ENCODE assay signal across 28 cellular contexts in genomic region chr21:31850886-31851285, GRCh38.
"Had no signal": no experiment of that assay in that cellular context is flagged by ENCODE, and none has a peak within 500 bp of the region (broad histone marks: within the 10 kb centered on the region; RNA-seq: fewer than 3 reads in every experiment).

No MANE protein-coding gene starts in this region.

- H3K4me3 ChIP-seq: stomach, suprapubic skin, testis, thoracic aorta, thyroid gland, tibial artery, tibial nerve, transverse colon, upper lobe of left lung, upper lobe of right lung, uterus, vagina had no signal

- H3K27ac Mint-ChIP-seq: stimulated activated effector memory CD8-positive, alpha-beta T cell treated with anti-CD3 and anti-CD28 coated beads, Interleukin-12 subunit alpha, Interleukin-12 subunit beta, amount 100 ng/mL, for 72 hours; stimulated activated memory B cell treated with anti-CD40 and anti-IgM and Interleukin-4, amounts not matched to agents 10 μg/mL and 1 μg/mL and 100 μg/mL, for 72 hours; stimulated activated naive B cell treated with anti-CD40 and anti-IgM and Interleukin-4, amounts not matched to agents 10 μg/mL and 1 μg/mL and 100 μg/mL, for 72 hours; stimulated activated naive CD8-positive, alpha-beta T cell treated with anti-CD3 and anti-CD28 coated beads, Interleukin-15, Interleukin-2, amounts not matched to agents 100 ng/mL and 50 ng/mL, for 24 hours; type B pancreatic cell had no signal

- H3K4me1 Mint-ChIP-seq: stimulated activated effector memory CD8-positive, alpha-beta T cell treated with anti-CD3 and anti-CD28 coated beads, Interleukin-12 subunit alpha, Interleukin-12 subunit beta, amount 100 ng/mL, for 72 hours; stimulated activated memory B cell treated with anti-CD40 and anti-IgM and Interleukin-4, amounts not matched to agents 10 μg/mL and 1 μg/mL and 100 μg/mL, for 72 hours; stimulated activated naive B cell treated with anti-CD40 and anti-IgM and Interleukin-4, amounts not matched to agents 10 μg/mL and 1 μg/mL and 100 μg/mL, for 72 hours; stimulated activated naive CD8-positive, alpha-beta T cell treated with anti-CD3 and anti-CD28 coated beads, Interleukin-15, amount 100 ng/mL, for 72 hours had no signal

- DNase-seq: stimulated activated CD4-positive, alpha-beta T cell treated with anti-CD3 and anti-CD28 coated beads, Interleukin-2, amount 100 ng/mL, for 48 hours; stimulated activated CD4-positive, alpha-beta T cell treated with anti-CD3 and anti-CD28 coated beads, Interleukin-4, amount 100 ng/mL, for 1 hour; stimulated activated CD4-positive, alpha-beta T cell treated with anti-CD3 and anti-CD28 coated beads, Interleukin-4, amount 100 ng/mL, for 24 hours; stimulated activated CD4-positive, alpha-beta T cell treated with anti-CD3 and anti-CD28 coated beads, Interleukin-4, amount 100 ng/mL, for 4 hours; stimulated activated CD8-positive, alpha-beta memory T cell treated with anti-CD3 and anti-CD28 coated beads, Interleukin-4, amount 100 ng/mL, for 48 hours; stimulated activated naive B cell treated with anti-CD40 and anti-IgM and Interleukin-4, amounts not matched to agents 10 μg/mL and 1 μg/mL and 100 μg/mL, for 72 hours; stimulated activated naive CD4-positive, alpha-beta T cell; stimulated activated naive CD4-positive, alpha-beta T cell treated with Interleukin-2 at 50 U/mL for 16 hours; stimulated activated naive CD8-positive, alpha-beta T cell treated with anti-CD3 and anti-CD28 coated beads, Interleukin-15, amount 100 ng/mL, for 72 hours; stimulated activated naive CD8-positive, alpha-beta T cell treated with anti-CD3 and anti-CD28 coated beads, Interleukin-15, Interleukin-2, amounts not matched to agents 100 U/mL and 50 U/mL, for 24 hours; stomach; substantia nigra; testis; thyroid gland; tibial artery; transverse colon; trophoblast cell; upper lobe of left lung; upper lobe of right lung; uterus had no signal

- H3K27ac ChIP-seq: stomach, suprapubic skin, testis, thoracic aorta, thyroid gland, tibial artery, tibial nerve, transverse colon, upper lobe of left lung, upper lobe of right lung, uterus, vagina had no signal

- H3K9me3 ChIP-seq: stomach, suprapubic skin, testis, thoracic aorta, thyroid gland, tibial artery, tibial nerve, transverse colon, upper lobe of left lung, upper lobe of right lung, uterus, vagina had no signal

- H3K9me3 Mint-ChIP-seq: stimulated activated effector memory CD8-positive, alpha-beta T cell treated with anti-CD3 and anti-CD28 coated beads, Interleukin-12 subunit alpha, Interleukin-12 subunit beta, amount 100 ng/mL, for 72 hours; stimulated activated naive CD8-positive, alpha-beta T cell treated with anti-CD3 and anti-CD28 coated beads, Interleukin-15, amount 100 ng/mL, for 72 hours; type B pancreatic cell had no signal

- H3K27me3 ChIP-seq: suprapubic skin, testis, thyroid gland, tibial nerve, transverse colon, upper lobe of left lung, upper lobe of right lung, uterus, vagina had no signal

- ATAC-seq: stimulated activated effector memory CD8-positive, alpha-beta T cell treated with anti-CD3 and anti-CD28 coated beads, Interleukin-12 subunit alpha, Interleukin-12 subunit beta, amount 100 ng/mL, for 72 hours; stimulated activated memory B cell treated with anti-CD40 and anti-IgM and Interleukin-4, amounts not matched to agents 10 μg/mL and 1 μg/mL and 100 μg/mL, for 72 hours; stimulated activated naive B cell treated with anti-CD40 and anti-IgM and Interleukin-4, amounts not matched to agents 10 μg/mL and 1 μg/mL and 100 μg/mL, for 72 hours; stimulated activated naive CD8-positive, alpha-beta T cell treated with anti-CD3 and anti-CD28 coated beads, Interleukin-15, amount 100 ng/mL, for 72 hours; stimulated activated naive CD8-positive, alpha-beta T cell treated with anti-CD3 and anti-CD28 coated beads, Interleukin-15, Interleukin-2, amounts not matched to agents 100 U/mL and 50 U/mL, for 24 hours; upper lobe of right lung had no signal

- H3K36me3 ChIP-seq: stomach, suprapubic skin, thoracic aorta, thyroid gland, tibial artery, tibial nerve, transverse colon, upper lobe of left lung, upper lobe of right lung, uterus, vagina had no signal

- H3K36me3 Mint-ChIP-seq: stimulated activated effector memory CD8-positive, alpha-beta T cell treated with anti-CD3 and anti-CD28 coated beads, Interleukin-12 subunit alpha, Interleukin-12 subunit beta, amount 100 ng/mL, for 72 hours; stimulated activated memory B cell treated with anti-CD40 and anti-IgM and Interleukin-4, amounts not matched to agents 10 μg/mL and 1 μg/mL and 100 μg/mL, for 72 hours; stimulated activated naive B cell treated with anti-CD40 and anti-IgM and Interleukin-4, amounts not matched to agents 10 μg/mL and 1 μg/mL and 100 μg/mL, for 72 hours; type B pancreatic cell had no signal

- H3K4me1 ChIP-seq: stomach, suprapubic skin, testis, thyroid gland, tibial artery, transverse colon, upper lobe of left lung, upper lobe of right lung, uterus, vagina had no signal

- H3K4me3 Mint-ChIP-seq: stimulated activated effector memory CD8-positive, alpha-beta T cell treated with anti-CD3 and anti-CD28 coated beads, Interleukin-12 subunit alpha, Interleukin-12 subunit beta, amount 100 ng/mL, for 72 hours; stimulated activated memory B cell treated with anti-CD40 and anti-IgM and Interleukin-4, amounts not matched to agents 10 μg/mL and 1 μg/mL and 100 μg/mL, for 72 hours; stimulated activated naive B cell treated with anti-CD40 and anti-IgM and Interleukin-4, amounts not matched to agents 10 μg/mL and 1 μg/mL and 100 μg/mL, for 72 hours; stimulated activated naive CD8-positive, alpha-beta T cell treated with anti-CD3 and anti-CD28 coated beads, Interleukin-15, amount 100 ng/mL, for 72 hours; stimulated activated naive CD8-positive, alpha-beta T cell treated with anti-CD3 and anti-CD28 coated beads, Interleukin-15, Interleukin-2, amounts not matched to agents 100 ng/mL and 50 ng/mL, for 24 hours; type B pancreatic cell had no signal
